ENCODE assay signal across 17 cellular contexts in genomic region chr6:105759946-105760345, GRCh38.
A peak's percentile ranks its signal among the peaks of the same experiment; 100 is the strongest.
DNase-seq lines count a peak whose midpoint lies in the region; ATAC-seq, FAIRE-seq and TF ChIP-seq lines count a peak whose summit lies in the region.
"Had no signal": no experiment of that assay in that cellular context is flagged by ENCODE, and none has a peak within 500 bp of the region (broad histone marks: within the 10 kb centered on the region; RNA-seq: fewer than 3 reads in every experiment).

No MANE protein-coding gene starts in this region.

- H3K9me3 ChIP-seq in A549 (no peaks in the 10 kb centered on the region), HEK293 (ENCODE audit: control insufficient read depth, insufficient read depth, low read depth, low read length) (no peaks in the 10 kb centered on the region), prostate gland (no peaks in the 10 kb centered on the region)
- H3K9me3 ChIP-seq: HAP-1, heart right ventricle, upper lobe of left lung had no signal

- in situ Hi-C loops in brain microvascular endothelial cell (cut with HindIII; ENCODE audit: low pct_ligation_motif_present, low sequenced_read_pairs): no loop called here

- TF ChIP-seq CTCF in A549 (IDR thresholded peaks at IDR 0.05) (no peak), HEK293 (tag by site-specific recombination; IDR thresholded peaks at IDR 0.05) (no peak), brain microvascular endothelial cell (IDR thresholded peaks at IDR 0.05; ENCODE audit: low read depth, low read length, missing control alignments) (no peak), prostate gland (IDR thresholded peaks at IDR 0.05) (no peak)

- DNase-seq in A549 (ENCODE audit: low read depth in 1 of 2, low spot score in 1 of 2): peak in 1 of 2 experiments; percentile 48
- peak; percentile 76 for DNase-seq in brain microvascular endothelial cell
- DNase-seq in iris pigment epithelial cell (ENCODE audit: low read depth): peak; percentile 75
- no peak for DNase-seq in prostate gland (ENCODE audit: low spot score)
- no peak for DNase-seq in NCI-H2081 (lab: John Stamatoyannopoulos, UW)
- no peak for DNase-seq in HUDEP-2 (lab: John Stamatoyannopoulos, UW; ENCODE audit: unreplicated experiment in 76 of 76)
- DNase-seq: activated CD8-positive, alpha-beta memory T cell treated with anti-CD3 and anti-CD28 coated beads, Interleukin-2, amount 10 ng/mL, durations not matched to agents 7 days and 5 days; activated naive CD8-positive, alpha-beta T cell treated with anti-CD3 and anti-CD28 coated beads, Interleukin-2, amount 10 ng/mL, durations not matched to agents 7 days and 5 days; heart right ventricle; NCI-H1694 treated with DMSO at 0.1 percent for 48 hours; NCI-H774; stimulated activated CD8-positive, alpha-beta memory T cell treated with anti-CD3 and anti-CD28 coated beads, Interleukin-4, amount 100 ng/mL, for 48 hours; upper lobe of left lung; WERI-Rb-1 had no signal

- peak overlapping the region; percentile 55 for H3K4me2 ChIP-seq in A549

- POLR2A ChIA-PET in A549 (lab: Yijun Ruan, JAX) (no interaction called here), HEK293 (lab: Yijun Ruan, JAX) (no interaction called here)

- TF ChIP-seq EP300 in A549 (IDR thresholded peaks at IDR 0.05): no peak

- no peak for TF ChIP-seq RAD21 in A549 (conservative IDR thresholded peaks at IDR 0.05 in 1 of 2, IDR thresholded peaks at IDR 0.05 in 1 of 2)

- H3K27me3 ChIP-seq in brain microvascular endothelial cell (replicated peaks) (no peaks in the 10 kb centered on the region), prostate gland (replicated peaks; ENCODE audit: insufficient read depth) (no peaks in the 10 kb centered on the region)
- H3K27me3 ChIP-seq: upper lobe of left lung had no signal

- CTCF ChIA-PET in A549 (lab: Yijun Ruan, JAX): no interaction called here
- CTCF ChIA-PET in HEK293 (lab: Yijun Ruan, JAX): interaction anchor here (0.5 to 0.7 kb wide), 2 partner anchors 89 to 324 kb away, joined by 3 read pairs; no protein-coding TSS in a partner anchor

- peak in 1 of 2 experiments; percentile 61; a peak in 2 of 6 replicates for ATAC-seq in A549
- ATAC-seq in HG03521 (IDR thresholded peaks at IDR 0.05; ENCODE audit: unreplicated experiment): no peak
- ATAC-seq: activated CD8-positive, alpha-beta memory T cell treated with anti-CD3 and anti-CD28 coated beads, Interleukin-2, amount 10 ng/mL, durations not matched to agents 7 days and 5 days; heart right ventricle had no signal

- H3K36me3 ChIP-seq in HEK293 (ENCODE audit: control insufficient read depth in 2 of 2, insufficient read depth in 1 of 2, low read length in 2 of 2): no peaks in the 10 kb centered on the region
- H3K36me3 ChIP-seq in brain microvascular endothelial cell (replicated peaks): no peaks in the 10 kb centered on the region
- H3K36me3 ChIP-seq in prostate gland: no peaks in the 10 kb centered on the region
- H3K36me3 ChIP-seq: HAP-1, heart right ventricle, upper lobe of left lung, WERI-Rb-1 had no signal

- H3K4me3 ChIP-seq in A549 (no peak overlapping the region), HEK293 (ENCODE audit: low read depth, low read length) (no peak overlapping the region), brain microvascular endothelial cell (ENCODE audit: low read depth, low read length) (no peak overlapping the region), prostate gland (no peak overlapping the region)
- H3K4me3 ChIP-seq: HAP-1, heart right ventricle, upper lobe of left lung had no signal

- no peak for TF ChIP-seq POLR2A in A549 (IDR thresholded peaks at IDR 0.05; ENCODE audit: low read length)
- TF ChIP-seq POLR2A in prostate gland (IDR thresholded peaks at IDR 0.05): no peak

- no peak for FAIRE-seq in A549 (lab: Jason Lieb, UNC)

- intact Hi-C loops in prostate gland (cut with DNase I): no loop called here

- 40% methylated on average over 4 of the region's 4 CpGs for WGBS in A549 (ENCODE audit: missing lambda C conversion rate)
- 45% methylated on average over 4 of the region's 4 CpGs for WGBS in prostate gland

- peak overlapping the region; percentile 42 to 47; a peak in 5 of 6 replicates for H3K27ac ChIP-seq in A549
- no peak overlapping the region for H3K27ac ChIP-seq in HEK293 (ENCODE audit: extremely low read depth, low read depth, low read length)
- H3K27ac ChIP-seq in brain microvascular endothelial cell: peak overlapping the region; percentile 20
- no peak overlapping the region for H3K27ac ChIP-seq in prostate gland
- H3K27ac ChIP-seq: heart right ventricle, upper lobe of left lung, WERI-Rb-1 had no signal

- peaks cover 25% of the 10 kb centered on the region for H3K4me1 ChIP-seq in A549
- no peaks in the 10 kb centered on the region for H3K4me1 ChIP-seq in HEK293 (ENCODE audit: control insufficient read depth, insufficient read depth, low read length)
- no peaks in the 10 kb centered on the region for H3K4me1 ChIP-seq in prostate gland (replicated peaks)
- H3K4me1 ChIP-seq: HAP-1, upper lobe of left lung had no signal

TF ChIP-seq in A549, 52 proteins besides CTCF, POLR2A, EP300 and RAD21:
- no peak for TF ChIP-seq MAFK (IDR thresholded peaks at IDR 0.05; ENCODE audit: partially characterized antibody)

TF ChIP-seq in HEK293, 187 proteins besides CTCF, POLR2A, EP300 and RAD21:
- TF ChIP-seq GLI2 (tag by site-specific recombination; IDR thresholded peaks at IDR 0.05; ENCODE audit: borderline replicate concordance, low read depth) (no peak), ZFHX2 (tag by site-specific recombination; conservative IDR thresholded peaks at IDR 0.05) (peak; percentile 75), EGR2 (tag by site-specific recombination; IDR thresholded peaks at IDR 0.05; ENCODE audit: low read depth) (peak; percentile 62), ZNF416 (tag by site-specific recombination; IDR thresholded peaks at IDR 0.05) (no peak)

Comparison
In these comparisons a context has a peak if more than half of its experiments do, and no peak if none do; other contexts are left out.
1. DNase-seq: peak in brain microvascular endothelial cell (single experiment) and iris pigment epithelial cell (single experiment); none in prostate gland (single experiment), NCI-H2081 (0 of 2) and HUDEP-2 (0 of 76).
2. H3K27ac ChIP-seq: peak in A549 (2 of 2) and brain microvascular endothelial cell (single experiment); none in HEK293 (single experiment) and prostate gland (0 of 2).